Comparison of ENCODE assay signal across 12 cellular contexts in the genomic region with DNA sequence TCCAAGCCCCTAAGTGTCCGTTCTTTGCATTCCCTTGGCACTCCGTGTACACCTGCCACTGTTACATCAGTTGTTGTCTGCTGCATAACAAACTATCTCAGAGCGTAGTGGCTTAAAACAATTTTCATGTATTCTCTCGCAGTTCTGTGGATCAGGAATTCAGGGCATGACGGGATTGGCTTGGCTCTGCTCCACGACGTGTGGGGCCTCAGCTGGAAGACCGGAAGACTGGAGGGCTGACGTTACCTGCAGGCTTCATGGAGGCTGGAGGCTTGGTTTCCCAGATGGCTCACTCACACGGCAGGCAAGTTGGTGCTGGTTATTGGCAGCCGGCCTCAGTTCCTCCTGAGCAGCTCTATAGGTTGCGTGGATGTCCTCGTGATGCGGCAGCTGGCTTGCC. TPM values are rescaled to one million over a fixed set of nuclear protein-coding genes. Genes with fewer than 3 reads are reported as not detected.
DNase-seq lines count a peak whose midpoint lies in the region; ATAC-seq and TF ChIP-seq lines count a peak whose summit lies in the region.
"Had no signal": no experiment of that assay in that cellular context is flagged by ENCODE, and none has a peak within 500 bp of the region (broad histone marks: within the 10 kb centered on the region; RNA-seq: fewer than 3 reads in every experiment).

No MANE protein-coding gene starts in this region.

- no peaks in the 10 kb centered on the region for H3K27me3 ChIP-seq in brain microvascular endothelial cell (replicated peaks)
- peaks cover 0 to 11% of the 10 kb centered on the region in 2 experiments for H3K27me3 ChIP-seq in mesenchymal stem cell (ENCODE audit: control insufficient read depth in 1 of 2, insufficient read depth in 1 of 2, low read length in 2 of 2)
- H3K27me3 ChIP-seq in gastrocnemius medialis: peaks cover 4 to 11% (median 5%) of the 10 kb centered on the region in 3 donors
- no peaks in the 10 kb centered on the region for H3K27me3 ChIP-seq in MG63
- H3K27me3 ChIP-seq in naive thymus-derived CD4-positive, alpha-beta T cell (ENCODE audit: control insufficient read depth in 2 of 2, insufficient read depth in 2 of 2, low read length in 2 of 2): no peaks in the 10 kb centered on the region

- TF ChIP-seq CTCF in AG10803 (conservative IDR thresholded peaks at IDR 0.05; ENCODE audit: low read length) (no peak), brain microvascular endothelial cell (IDR thresholded peaks at IDR 0.05; ENCODE audit: low read depth, low read length, missing control alignments) (no peak), gastrocnemius medialis (IDR thresholded peaks at IDR 0.05 in 4 of 5, conservative IDR thresholded peaks at IDR 0.05 in 1 of 5) (no peak)

- no peak overlapping the region for H2AFZ ChIP-seq in mesenchymal stem cell (ENCODE audit: low read depth, low read length)

- H2BK5ac ChIP-seq in mesenchymal stem cell (ENCODE audit: low read depth, low read length, poor library complexity, severe bottlenecking): no peak overlapping the region

- no peak overlapping the region for H3K27ac Mint-ChIP-seq in naive thymus-derived CD4-positive, alpha-beta T cell
- H3K27ac Mint-ChIP-seq: CD4-positive, alpha-beta memory T cell; progenitor cell of endocrine pancreas had no signal

- H3K9ac ChIP-seq in mesenchymal stem cell (ENCODE audit: low read length): no peak overlapping the region

- in situ Hi-C loops in brain microvascular endothelial cell (cut with HindIII; ENCODE audit: low pct_ligation_motif_present, low sequenced_read_pairs) (no loop called here), gastrocnemius medialis (cut with MboI; ENCODE audit: low sequenced_read_pairs in 4 of 4) (no loop called here)

- H3K23ac ChIP-seq in mesenchymal stem cell (ENCODE audit: low read length in 2 of 2): no peak overlapping the region

- H3K4me3 ChIP-seq in AG10803 (ENCODE audit: low read length): no peak overlapping the region
- H3K4me3 ChIP-seq in brain microvascular endothelial cell (ENCODE audit: low read depth, low read length): no peak overlapping the region
- H3K4me3 ChIP-seq in mesenchymal stem cell (ENCODE audit: insufficient read depth in 1 of 2, low read depth in 1 of 2, low read length in 2 of 2): peak overlapping the region in 1 of 2 experiments; percentile 30
- no peak overlapping the region for H3K4me3 ChIP-seq in gastrocnemius medialis
- no peak overlapping the region for H3K4me3 ChIP-seq in MG63
- H3K4me3 ChIP-seq in naive thymus-derived CD4-positive, alpha-beta T cell (ENCODE audit: low read length): no peak overlapping the region

- H3K27ac ChIP-seq in brain microvascular endothelial cell (no peak overlapping the region), mesenchymal stem cell (ENCODE audit: low read length, poor library complexity, severe bottlenecking) (no peak overlapping the region), gastrocnemius medialis (no peak overlapping the region)
- H3K27ac ChIP-seq in naive thymus-derived CD4-positive, alpha-beta T cell (ENCODE audit: low read depth, low read length): no peak overlapping the region

- no peak overlapping the region for H3K18ac ChIP-seq in mesenchymal stem cell (ENCODE audit: low read depth in 1 of 2, low read length in 2 of 2)

- H2BK12ac ChIP-seq in mesenchymal stem cell (ENCODE audit: low read length in 2 of 2): no peak overlapping the region

- no peak overlapping the region for H2AK5ac ChIP-seq in mesenchymal stem cell (ENCODE audit: low read length, severe bottlenecking)

- whole genome bisulfite sequencing in mesenchymal stem cell: 89% methylated on average over 14 of the region's 14 CpGs

- TF ChIP-seq POLR2A in gastrocnemius medialis (IDR thresholded peaks at IDR 0.05): no peak

- CTCF ChIA-PET in naive thymus-derived CD4-positive, alpha-beta T cell (lab: Charles Lee): interaction anchor here (0.6 kb wide), 1 partner anchor 164 kb away, joined by 4 read pairs; no protein-coding TSS in a partner anchor

- H3K9me3 ChIP-seq in mesenchymal stem cell (ENCODE audit: control insufficient read depth, low read length): no peaks in the 10 kb centered on the region
- no peaks in the 10 kb centered on the region for H3K9me3 ChIP-seq in gastrocnemius medialis
- H3K9me3 ChIP-seq in MG63: no peaks in the 10 kb centered on the region
- no peaks in the 10 kb centered on the region for H3K9me3 ChIP-seq in naive thymus-derived CD4-positive, alpha-beta T cell (ENCODE audit: control insufficient read depth in 2 of 3, low read length in 3 of 3)

- peak; percentile 88 for DNase-seq in AG10803 (ENCODE audit: low read depth)
- peak; percentile 58 for DNase-seq in NCI-H2029 (lab: John Stamatoyannopoulos, UW)
- DNase-seq in brain microvascular endothelial cell: peak; percentile 80
- no peak for DNase-seq in mesenchymal stem cell
- DNase-seq in gastrocnemius medialis: no peak
- DNase-seq in MG63: no peak
- DNase-seq in naive thymus-derived CD4-positive, alpha-beta T cell: no peak
- DNase-seq: CD4-positive, alpha-beta memory T cell; islet precursor cell had no signal

- no peak for ATAC-seq in gastrocnemius medialis
- ATAC-seq in naive thymus-derived CD4-positive, alpha-beta T cell: no peak
- ATAC-seq in HG03025 (IDR thresholded peaks at IDR 0.05; ENCODE audit: low FRiP score, unreplicated experiment): no peak

- no peak overlapping the region for H4K91ac ChIP-seq in mesenchymal stem cell (ENCODE audit: low read length)

- H2BK15ac ChIP-seq in mesenchymal stem cell (ENCODE audit: low read depth, poor library complexity, severe bottlenecking): peak overlapping the region; percentile 7

- H3K36me3 Mint-ChIP-seq in naive thymus-derived CD4-positive, alpha-beta T cell: no peaks in the 10 kb centered on the region
- H3K36me3 Mint-ChIP-seq: CD4-positive, alpha-beta memory T cell had no signal

- peaks cover 4 to 15% (median 8%) of the 10 kb centered on the region in 7 donors for H3K4me1 Mint-ChIP-seq in naive thymus-derived CD4-positive, alpha-beta T cell

- H3K9me3 Mint-ChIP-seq in naive thymus-derived CD4-positive, alpha-beta T cell: peaks cover 0 to 2% (median 0%) of the 10 kb centered on the region in 11 donors
- H3K9me3 Mint-ChIP-seq: CD4-positive, alpha-beta memory T cell had no signal

- no peak overlapping the region for H3K4ac ChIP-seq in mesenchymal stem cell (ENCODE audit: low read depth in 1 of 2, low read length in 2 of 2)

- no peak overlapping the region for H4K8ac ChIP-seq in mesenchymal stem cell (ENCODE audit: low read length)

- no peak overlapping the region for H2BK120ac ChIP-seq in mesenchymal stem cell (ENCODE audit: low read depth, low read length)

- intact Hi-C loops in gastrocnemius medialis (cut with DNase I; ENCODE audit: low total_unique reads): no loop called here
- intact Hi-C loops in naive thymus-derived CD4-positive, alpha-beta T cell (cut with micrococcal nuclease): no loop called here

- H3K79me1 ChIP-seq in mesenchymal stem cell (replicated peaks; ENCODE audit: low read length, poor library complexity, severe bottlenecking): no peaks in the 10 kb centered on the region

- no peak overlapping the region for H3K4me3 Mint-ChIP-seq in naive thymus-derived CD4-positive, alpha-beta T cell
- H3K4me3 Mint-ChIP-seq: CD4-positive, alpha-beta memory T cell had no signal

- peaks cover 0 to 7% (median 0%) of the 10 kb centered on the region in 5 donors for H3K27me3 Mint-ChIP-seq in naive thymus-derived CD4-positive, alpha-beta T cell

- H3K36me3 ChIP-seq in brain microvascular endothelial cell (replicated peaks) (no peaks in the 10 kb centered on the region), mesenchymal stem cell (ENCODE audit: control insufficient read depth in 1 of 2, insufficient read depth in 2 of 2, low read depth in 1 of 2, low read length in 2 of 2) (no peaks in the 10 kb centered on the region), gastrocnemius medialis (no peaks in the 10 kb centered on the region), MG63 (no peaks in the 10 kb centered on the region)
- H3K36me3 ChIP-seq in naive thymus-derived CD4-positive, alpha-beta T cell (ENCODE audit: control insufficient read depth in 2 of 3, insufficient read depth in 3 of 3, low read length in 3 of 3): no peaks in the 10 kb centered on the region

- POLR2A ChIA-PET in naive thymus-derived CD4-positive, alpha-beta T cell (lab: Charles Lee): interaction anchor here (0.8 kb wide), 1 partner anchor 36 kb away, joined by 3 read pairs; no protein-coding TSS in a partner anchor

- H3K4me2 ChIP-seq in mesenchymal stem cell (ENCODE audit: low read length, poor library complexity, severe bottlenecking): no peak overlapping the region

- peaks cover 3% of the 10 kb centered on the region for H3K4me1 ChIP-seq in mesenchymal stem cell (ENCODE audit: control insufficient read depth, insufficient read depth, low read depth, low read length)
- H3K4me1 ChIP-seq in gastrocnemius medialis: no peaks in the 10 kb centered on the region
- no peaks in the 10 kb centered on the region for H3K4me1 ChIP-seq in naive thymus-derived CD4-positive, alpha-beta T cell (ENCODE audit: control insufficient read depth in 2 of 2, insufficient read depth in 2 of 2, low read length in 2 of 2)

- no peak overlapping the region for H3K14ac ChIP-seq in mesenchymal stem cell (ENCODE audit: low read length in 2 of 2)

RNA-seq across cellular contexts. Expression of gene NYAP1, which starts 25.5 kb away (rescaled TPM):
- 0.57 TPM for polyA plus RNA-seq in mesenchymal stem cell (2013, experiment 1 of 2)
- polyA plus RNA-seq in mesenchymal stem cell (2013, experiment 2 of 2): 0.58 TPM
- under 1 TPM in 1 of 4 donors, not detected in 3; 0.29 TPM for total RNA-seq in gastrocnemius medialis
- total RNA-seq in MG63 (2014; rRNA removed; shearing (Covaris generic); ENCODE audit: low replicate concordance): not detected in 2 replicates
- total RNA-seq in naive thymus-derived CD4-positive, alpha-beta T cell: under 1 TPM; 0.11 to 0.64 (median 0.44) TPM
- not detected for polyA plus RNA-seq in naive thymus-derived CD4-positive, alpha-beta T cell
- total RNA-seq: T-helper 1 cell treated with Interleukin-12 subunit alpha and Interleukin-12 subunit beta and Interleukin-4 antibody, amounts not matched to agents 30 ng/mL and 1 ng/mL, for 36 hours had no signal
- polyA plus RNA-seq: CD4-positive, alpha-beta memory T cell had no signal

RNA-seq across cellular contexts. Expression of gene AGFG2, which starts 29.8 kb away (rescaled TPM):
- 5.6 TPM for polyA plus RNA-seq in mesenchymal stem cell (2013, experiment 1 of 2)
- 5.7 TPM for polyA plus RNA-seq in mesenchymal stem cell (2013, experiment 2 of 2)
- total RNA-seq in gastrocnemius medialis: 10 to 100 TPM; 10.7 to 16.4 (median 13.5) TPM
- 5.8 and 10.2 TPM in 2 replicates for total RNA-seq in MG63 (2014; rRNA removed; shearing (Covaris generic); ENCODE audit: low replicate concordance)
- total RNA-seq in naive thymus-derived CD4-positive, alpha-beta T cell: 10 to 100 TPM; 15.8 to 42.4 (median 23.3) TPM
- polyA plus RNA-seq in naive thymus-derived CD4-positive, alpha-beta T cell: 1 to 10 TPM; 5.7 to 9.8 TPM

RNA-seq across cellular contexts. Expression of gene TSC22D4, which starts 30.2 kb away (rescaled TPM):
- 47.5 TPM for polyA plus RNA-seq in mesenchymal stem cell (2013, experiment 1 of 2)
- polyA plus RNA-seq in mesenchymal stem cell (2013, experiment 2 of 2): 47.0 TPM
- 10 to 100 TPM; 14.3 to 25.5 (median 21.2) TPM for total RNA-seq in gastrocnemius medialis
- 5.7 and 27.7 TPM in 2 replicates for total RNA-seq in MG63 (2014; rRNA removed; shearing (Covaris generic); ENCODE audit: low replicate concordance)
- 100 to 1,000 TPM in 4 of 5 experiments, 10 to 100 TPM in 1; 75.6 to 124 (median 115) TPM for total RNA-seq in naive thymus-derived CD4-positive, alpha-beta T cell
- 10 to 100 TPM; 23.7 to 30.1 TPM for polyA plus RNA-seq in naive thymus-derived CD4-positive, alpha-beta T cell

RNA-seq across cellular contexts. Expression of gene SPACDR, which starts 45.2 kb away (rescaled TPM):
- polyA plus RNA-seq in mesenchymal stem cell (2013, experiment 1 of 2): 0.47 TPM
- polyA plus RNA-seq in mesenchymal stem cell (2013, experiment 2 of 2): 0.56 TPM
- under 1 TPM in 1 of 4 donors, not detected in 3; 0.29 TPM for total RNA-seq in gastrocnemius medialis
- 0.56 TPM in 1 of 2 replicates, not detected in the other for total RNA-seq in MG63 (2014; rRNA removed; shearing (Covaris generic); ENCODE audit: low replicate concordance)
- total RNA-seq in naive thymus-derived CD4-positive, alpha-beta T cell: 1 to 10 TPM; 1.6 to 7.8 (median 2.2) TPM
- under 1 TPM in 1 of 2 donors, not detected in 1; 0.85 TPM for polyA plus RNA-seq in naive thymus-derived CD4-positive, alpha-beta T cell

Comparison
In these comparisons a context has a peak if more than half of its experiments do, and no peak if none do; other contexts are left out.
1. DNase-seq: peak in AG10803 (single experiment), NCI-H2029 (single experiment) and brain microvascular endothelial cell (single experiment); none in mesenchymal stem cell (single experiment), gastrocnemius medialis (0 of 2), MG63 (single experiment) and naive thymus-derived CD4-positive, alpha-beta T cell (0 of 9).